ENCODE assay signal across 28 cellular contexts in the genomic region with DNA sequence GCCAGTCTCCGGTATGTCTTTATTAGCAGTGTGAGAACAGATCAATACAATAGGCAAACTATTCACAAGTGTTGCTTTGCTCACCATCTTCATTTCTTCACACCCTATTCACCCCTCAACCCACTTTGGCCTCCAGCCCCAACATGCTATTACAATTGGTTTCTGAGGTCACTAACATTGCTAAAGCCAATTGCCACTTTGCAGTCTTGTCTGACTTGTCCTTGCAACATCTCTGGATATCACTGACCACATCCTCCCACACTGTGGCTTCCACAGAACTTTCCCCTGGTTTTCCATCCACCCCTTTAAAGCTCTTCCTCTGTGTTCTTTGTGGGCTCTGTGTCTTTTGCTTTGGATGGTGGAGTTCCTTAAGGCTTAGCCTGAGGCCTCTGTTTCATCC. TPM values are rescaled to one million over a fixed set of nuclear protein-coding genes. Genes with fewer than 3 reads are reported as not detected.
DNase-seq lines count a peak whose midpoint lies in the region; ATAC-seq, FAIRE-seq and TF ChIP-seq lines count a peak whose summit lies in the region.
"Had no signal": no experiment of that assay in that cellular context is flagged by ENCODE, and none has a peak within 500 bp of the region (broad histone marks: within the 10 kb centered on the region; RNA-seq: fewer than 3 reads in every experiment).

No MANE protein-coding gene starts in this region.

- H3K27me3 ChIP-seq in HL-60 (ENCODE audit: insufficient read depth, poor library complexity, severe bottlenecking) (no peaks in the 10 kb centered on the region), astrocyte (ENCODE audit: insufficient read depth, low read length) (no peaks in the 10 kb centered on the region)
- no peaks in the 10 kb centered on the region for H3K27me3 ChIP-seq in naive thymus-derived CD4-positive, alpha-beta T cell (ENCODE audit: control insufficient read depth in 2 of 2, insufficient read depth in 2 of 2, low read length in 2 of 2)

- peak overlapping the region; percentile 26; the same call in 1 of the 2 replicates for H3K27ac ChIP-seq in HL-60 (replicated peaks)
- H3K27ac ChIP-seq in astrocyte (ENCODE audit: low read depth, low read length): no peak overlapping the region
- no peak overlapping the region for H3K27ac ChIP-seq in naive thymus-derived CD4-positive, alpha-beta T cell (ENCODE audit: low read depth, low read length)
- H3K27ac ChIP-seq: psoas muscle, skin epidermis had no signal

- no peaks in the 10 kb centered on the region for H3K36me3 Mint-ChIP-seq in astrocyte (ENCODE audit: low read depth, unreplicated experiment)
- peaks cover 0 to 3% (median 0%) of the 10 kb centered on the region in 5 donors for H3K36me3 Mint-ChIP-seq in naive thymus-derived CD4-positive, alpha-beta T cell
- H3K36me3 Mint-ChIP-seq: brain had no signal

- H3K4me3 ChIP-seq in HL-60 (replicated peaks; ENCODE audit: insufficient read depth, low read length) (no peak overlapping the region), astrocyte (ENCODE audit: insufficient read depth, low read depth, low read length) (no peak overlapping the region)
- H3K4me3 ChIP-seq in naive thymus-derived CD4-positive, alpha-beta T cell (ENCODE audit: low read length): no peak overlapping the region
- H3K4me3 ChIP-seq: psoas muscle, skin epidermis had no signal

- POLR2A ChIA-PET in naive thymus-derived CD4-positive, alpha-beta T cell (lab: Charles Lee): no interaction called here

- no peak overlapping the region for H3K27ac Mint-ChIP-seq in astrocyte (ENCODE audit: unreplicated experiment)
- H3K27ac Mint-ChIP-seq in naive thymus-derived CD4-positive, alpha-beta T cell: no peak overlapping the region
- H3K27ac Mint-ChIP-seq: activated CD4-positive, alpha-beta T cell treated with anti-CD3 and anti-CD28 coated beads for 36 hours; activated CD8-positive, alpha-beta memory T cell treated with anti-CD3 and anti-CD28 coated beads, Interleukin-2, amount 10 ng/mL, durations not matched to agents 7 days and 5 days; activated naive CD8-positive, alpha-beta T cell treated with anti-CD3 and anti-CD28 coated beads, Interleukin-2, amount 10 ng/mL, durations not matched to agents 7 days and 5 days; activated T-helper 17 cell treated with anti-CD3 and anti-CD28 coated beads, Interleukin-2, amount 50 U/mL, for 72 hours; brain; H9; nephron progenitor cell had no signal

- no peaks in the 10 kb centered on the region for H3K36me3 ChIP-seq in astrocyte (ENCODE audit: insufficient read depth, low read length)
- H3K36me3 ChIP-seq in naive thymus-derived CD4-positive, alpha-beta T cell (ENCODE audit: control insufficient read depth in 2 of 3, insufficient read depth in 3 of 3, low read length in 3 of 3): no peaks in the 10 kb centered on the region

- no peaks in the 10 kb centered on the region for H3K4me1 ChIP-seq in astrocyte (ENCODE audit: insufficient read depth, low read length)
- peaks cover 12 to 18% of the 10 kb centered on the region in 2 donors for H3K4me1 ChIP-seq in naive thymus-derived CD4-positive, alpha-beta T cell (ENCODE audit: control insufficient read depth in 2 of 2, insufficient read depth in 2 of 2, low read length in 2 of 2)
- H3K4me1 ChIP-seq: psoas muscle had no signal

- peaks cover 3% of the 10 kb centered on the region for H3K9me3 Mint-ChIP-seq in astrocyte (ENCODE audit: unreplicated experiment)
- peaks cover 0 to 8% (median 0%) of the 10 kb centered on the region in 11 donors for H3K9me3 Mint-ChIP-seq in naive thymus-derived CD4-positive, alpha-beta T cell
- H3K9me3 Mint-ChIP-seq: activated naive CD8-positive, alpha-beta T cell treated with anti-CD3 and anti-CD28 coated beads, Interleukin-2, amount 10 ng/mL, durations not matched to agents 7 days and 5 days; nephron progenitor cell had no signal

- no peaks in the 10 kb centered on the region for H3K9me3 ChIP-seq in astrocyte (ENCODE audit: insufficient read depth, low read depth, low read length)
- H3K9me3 ChIP-seq in naive thymus-derived CD4-positive, alpha-beta T cell (ENCODE audit: control insufficient read depth in 2 of 3, low read length in 3 of 3): no peaks in the 10 kb centered on the region
- H3K9me3 ChIP-seq: psoas muscle had no signal

- no peak overlapping the region for H3K4me3 Mint-ChIP-seq in astrocyte (ENCODE audit: unreplicated experiment)
- H3K4me3 Mint-ChIP-seq in naive thymus-derived CD4-positive, alpha-beta T cell: no peak overlapping the region
- H3K4me3 Mint-ChIP-seq: activated CD4-positive, alpha-beta T cell treated with anti-CD3 and anti-CD28 coated beads for 36 hours; activated CD8-positive, alpha-beta memory T cell treated with anti-CD3 and anti-CD28 coated beads, Interleukin-2, amount 10 ng/mL, durations not matched to agents 7 days and 5 days; activated naive CD8-positive, alpha-beta T cell treated with anti-CD3 and anti-CD28 coated beads, Interleukin-2, amount 10 ng/mL, durations not matched to agents 7 days and 5 days; activated T-helper 17 cell treated with anti-CD3 and anti-CD28 coated beads, Interleukin-2, amount 50 U/mL, for 72 hours; brain; H9; nephron progenitor cell had no signal

- intact Hi-C loops in naive thymus-derived CD4-positive, alpha-beta T cell (cut with micrococcal nuclease): no loop called here
- intact Hi-C loops in Right ventricle myocardium inferior (cut with DNase I): no loop called here

- no peaks in the 10 kb centered on the region for H3K4me1 Mint-ChIP-seq in astrocyte (ENCODE audit: low read depth, unreplicated experiment)
- peaks cover 31 to 56% (median 41%) of the 10 kb centered on the region in 7 donors for H3K4me1 Mint-ChIP-seq in naive thymus-derived CD4-positive, alpha-beta T cell
- H3K4me1 Mint-ChIP-seq: brain, nephron progenitor cell had no signal

- H3K79me2 ChIP-seq in astrocyte (ENCODE audit: insufficient read depth, low read length): no peaks in the 10 kb centered on the region

- no peak for FAIRE-seq in astrocyte (lab: Jason Lieb, UNC)
- FAIRE-seq: colon, HepG2, urothelium cell line had no signal

- H3K4me2 ChIP-seq in astrocyte (ENCODE audit: low read length): no peak overlapping the region

- no peak overlapping the region for H3K9ac ChIP-seq in astrocyte (ENCODE audit: low read length)

- no peaks in the 10 kb centered on the region for H4K20me1 ChIP-seq in astrocyte (ENCODE audit: insufficient read depth, low read length)

- TF ChIP-seq CTCF in HL-60 (IDR thresholded peaks at IDR 0.05; ENCODE audit: insufficient read depth, low read length): no peak
- no peak for TF ChIP-seq CTCF in astrocyte (IDR thresholded peaks at IDR 0.05; ENCODE audit: insufficient read depth, low read depth, low read length)

- CTCF ChIA-PET in naive thymus-derived CD4-positive, alpha-beta T cell (lab: Charles Lee): interaction anchor here (0.6 kb wide), 1 partner anchor 43 kb away, joined by 8 read pairs; no protein-coding TSS in a partner anchor

- H3K27me3 Mint-ChIP-seq in astrocyte (ENCODE audit: low read depth, unreplicated experiment): peaks cover 5% of the 10 kb centered on the region
- no peaks in the 10 kb centered on the region for H3K27me3 Mint-ChIP-seq in naive thymus-derived CD4-positive, alpha-beta T cell
- H3K27me3 Mint-ChIP-seq: activated CD4-positive, alpha-beta T cell treated with anti-CD3 and anti-CD28 coated beads for 36 hours; activated CD8-positive, alpha-beta memory T cell treated with anti-CD3 and anti-CD28 coated beads, Interleukin-2, amount 10 ng/mL, durations not matched to agents 7 days and 5 days; activated naive CD8-positive, alpha-beta T cell treated with anti-CD3 and anti-CD28 coated beads, Interleukin-2, amount 10 ng/mL, durations not matched to agents 7 days and 5 days; activated T-helper 17 cell treated with anti-CD3 and anti-CD28 coated beads, Interleukin-2, amount 50 U/mL, for 72 hours had no signal

- ATAC-seq in naive thymus-derived CD4-positive, alpha-beta T cell: peak; percentile 36
- ATAC-seq in Right ventricle myocardium inferior: no peak
- no peak for ATAC-seq in GM21367 (IDR thresholded peaks at IDR 0.05; ENCODE audit: unreplicated experiment)
- ATAC-seq in GM19452 (IDR thresholded peaks at IDR 0.05; ENCODE audit: unreplicated experiment): no peak
- ATAC-seq: activated CD4-positive, alpha-beta T cell treated with anti-CD3 and anti-CD28 coated beads for 36 hours; activated CD8-positive, alpha-beta memory T cell treated with anti-CD3 and anti-CD28 coated beads, Interleukin-2, amount 10 ng/mL, durations not matched to agents 7 days and 5 days; activated T-helper 17 cell treated with anti-CD3 and anti-CD28 coated beads, Interleukin-2, amount 50 U/mL, for 72 hours; HepG2; Panc1; psoas muscle; SK-N-SH treated with all-trans-retinoic acid at 6 μM for 48 hours had no signal

- peak; percentile 85 to 90 for DNase-seq in AML-193 (lab: John Stamatoyannopoulos, UW)
- peak; percentile 56 to 70 for DNase-seq in HL-60 (ENCODE audit: low read depth in 1 of 2, low spot score in 1 of 2)
- peak; percentile 27 for DNase-seq in astrocyte (ENCODE audit: low read depth)
- no peak for DNase-seq in naive thymus-derived CD4-positive, alpha-beta T cell
- no peak for DNase-seq in Right ventricle myocardium inferior (ENCODE audit: missing footprints)
- DNase-seq in activated CD8-positive, alpha-beta memory T cell treated with anti-CD3 and anti-CD28 coated beads for 24 hours: no peak
- DNase-seq: activated CD4-positive, alpha-beta T cell treated with anti-CD3 and anti-CD28 coated beads for 36 hours; activated CD8-positive, alpha-beta memory T cell treated with anti-CD3 and anti-CD28 coated beads, Interleukin-2, amount 10 ng/mL, durations not matched to agents 7 days and 5 days; activated naive CD8-positive, alpha-beta T cell treated with anti-CD3 and anti-CD28 coated beads, Interleukin-2, amount 10 ng/mL, durations not matched to agents 7 days and 5 days; DMS79 treated with DMSO at 0.1 percent for 48 hours; H9; islet precursor cell; mesendoderm; NCI-H146; NCI-H2171 treated with DMSO at 0.1 percent for 48 hours; nephron progenitor cell; psoas muscle; stimulated activated CD4-positive, alpha-beta T cell treated with anti-CD3 and anti-CD28 coated beads, Interleukin-2, amount 100 ng/mL, for 48 hours had no signal

- H2AFZ ChIP-seq in astrocyte (ENCODE audit: low read depth, low read length): no peak overlapping the region

RNA-seq across cellular contexts. Expression of gene APBB1IP, which starts 5.2 kb away (rescaled TPM):
- total RNA-seq in astrocyte (0.23 TPM in 1 of 2 replicates, not detected in the other), Right ventricle myocardium inferior (4.8 TPM)
- 100 to 1,000 TPM in 1 of 5 experiments, 10 to 100 TPM in 4; 64.7 to 101 (median 88.0) TPM for total RNA-seq in naive thymus-derived CD4-positive, alpha-beta T cell
- 10 to 100 TPM; 60.2 to 70.5 TPM for polyA plus RNA-seq in naive thymus-derived CD4-positive, alpha-beta T cell
- total RNA-seq: H9, HepG2 had no signal

Comparison
In these comparisons a context has a peak if more than half of its experiments do, and no peak if none do; other contexts are left out.
1. DNase-seq: peak in AML-193 (2 of 2), HL-60 (2 of 2) and astrocyte (single experiment); none in naive thymus-derived CD4-positive, alpha-beta T cell (0 of 9), Right ventricle myocardium inferior (single experiment) and activated CD8-positive, alpha-beta memory T cell treated with anti-CD3 and anti-CD28 coated beads for 24 hours (single experiment).
2. RNA of gene APBB1IP, which starts 5.2 kb away (total RNA-seq): 64.7 to 101 TPM in naive thymus-derived CD4-positive, alpha-beta T cell; 4.8 TPM in Right ventricle myocardium inferior (single experiment) and 0.23 TPM in astrocyte; every median in the first group is over 10 times any median in the second.